In genomic region chr19:36687214-36688056, GRCh38 we compare ENCODE assay signal across 1 cellular context.
TF ChIP-seq lines count a peak whose summit lies in the region.

Gene ZNF567, plus strand, starts transcription at chr19:36687612. Its CDS starts 7,256 bp downstream, at chr19:36694868.

TF ChIP-seq in SK-N-SH, 30 proteins besides CTCF, POLR2A, EP300 and RAD21 (continued from another document):
- no peak for TF ChIP-seq SMC3 (IDR thresholded peaks at IDR 0.05; ENCODE audit: low read depth, low read length)
- TF ChIP-seq POLR2AphosphoS5 (IDR thresholded peaks at IDR 0.05; ENCODE audit: low read depth, low read length), result peak; percentile 87
- no peak for TF ChIP-seq JUND (IDR thresholded peaks at IDR 0.05)
- peak; percentile 59 for TF ChIP-seq NRF1 (IDR thresholded peaks at IDR 0.05; ENCODE audit: low read depth, low read length)
- TF ChIP-seq NFIC (IDR thresholded peaks at IDR 0.05; ENCODE audit: borderline replicate concordance), result no peak
- peak; percentile 47; the same call in 1 of the 2 replicates for TF ChIP-seq TAF1 (IDR thresholded peaks at IDR 0.05; ENCODE audit: borderline replicate concordance, low read depth, low read length)
- peak; percentile 80; the same call in 1 of the 2 replicates for TF ChIP-seq ZBTB33 (IDR thresholded peaks at IDR 0.05; ENCODE audit: borderline replicate concordance, low read depth)
- TF ChIP-seq FOXJ3 (CRISPR knock-in tag; IDR thresholded peaks at IDR 0.05), result no peak
- no peak for TF ChIP-seq PBX3 (IDR thresholded peaks at IDR 0.05)
- no peak for TF ChIP-seq TEAD4 (IDR thresholded peaks at IDR 0.05; ENCODE audit: borderline replicate concordance, insufficient read depth)
- TF ChIP-seq, protein P1, sequence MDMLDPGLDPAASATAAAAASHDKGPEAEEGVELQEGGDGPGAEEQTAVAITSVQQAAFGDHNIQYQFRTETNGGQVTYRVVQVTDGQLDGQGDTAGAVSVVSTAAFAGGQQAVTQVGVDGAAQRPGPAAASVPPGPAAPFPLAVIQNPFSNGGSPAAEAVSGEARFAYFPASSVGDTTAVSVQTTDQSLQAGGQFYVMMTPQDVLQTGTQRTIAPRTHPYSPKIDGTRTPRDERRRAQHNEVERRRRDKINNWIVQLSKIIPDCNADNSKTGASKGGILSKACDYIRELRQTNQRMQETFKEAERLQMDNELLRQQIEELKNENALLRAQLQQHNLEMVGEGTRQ (IDR thresholded peaks at IDR 0.05; ENCODE audit: borderline replicate concordance, low read depth, low read length), result no peak
- TF ChIP-seq TCF12 (IDR thresholded peaks at IDR 0.05), result no peak
- no peak for TF ChIP-seq RCOR1 (IDR thresholded peaks at IDR 0.05; ENCODE audit: low read length)
- no peak for TF ChIP-seq RXRA (IDR thresholded peaks at IDR 0.05; ENCODE audit: borderline replicate concordance, low read depth)
